In the genomic region with DNA sequence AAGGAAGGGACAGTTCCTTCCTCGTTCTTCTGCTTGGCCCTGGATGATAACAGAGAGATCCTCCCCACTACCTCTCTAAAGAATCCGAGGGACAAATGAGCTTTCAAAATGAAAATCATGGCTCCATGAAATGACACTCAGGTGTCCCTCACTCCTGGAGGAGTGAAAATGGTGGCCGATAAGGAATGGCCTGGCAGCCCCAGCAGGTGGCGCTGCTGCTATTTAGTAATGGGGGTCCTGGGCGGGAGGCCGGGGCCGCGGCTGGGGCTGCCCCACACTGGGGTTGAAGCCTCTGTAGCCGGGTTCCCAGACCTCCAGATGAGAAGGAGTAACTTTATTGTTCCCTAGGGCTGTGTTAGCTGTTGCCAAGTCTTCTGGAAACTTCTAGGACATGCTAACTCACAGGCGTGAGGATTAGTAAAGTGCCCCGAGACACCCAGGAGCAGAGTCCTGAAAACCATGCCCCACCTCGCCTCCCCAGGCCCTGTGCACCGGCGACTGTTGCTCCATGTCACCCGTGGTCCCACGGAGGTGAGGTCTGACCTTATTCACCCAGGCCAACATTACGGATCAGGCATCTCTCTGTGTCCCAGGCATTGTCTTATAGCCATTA, we compare ENCODE assay signal across 8 cellular contexts.
A peak's percentile ranks its signal among the peaks of the same experiment; 100 is the strongest.
DNase-seq lines count a peak whose midpoint lies in the region; ATAC-seq and TF ChIP-seq lines count a peak whose summit lies in the region.

No MANE protein-coding gene starts in this region.

- no peak overlapping the region for H3K4me3 ChIP-seq in AG10803 (ENCODE audit: low read length)

- peak; percentile 38 for DNase-seq in AG10803 (ENCODE audit: low read depth)
- DNase-seq in GM19238 (ENCODE audit: insufficient read length, low spot score) = peak; percentile 73
- DNase-seq in NCI-H1092 treated with DMSO at 0.1 percent for 48 hours (lab: John Stamatoyannopoulos, UW) = peak; percentile 41
- DNase-seq in activated CD4-positive, CD25-positive, alpha-beta regulatory T cell treated with anti-CD3 and anti-CD28 coated beads, Interleukin-2, amount 50 U/mL, for 16 hours (ENCODE audit: low read depth, low spot score) = peak; percentile 36
- peak in 36 of 61 donors; percentile 22 to 75 (median 44) for DNase-seq in caudate nucleus (lab: John Stamatoyannopoulos, UW)
- DNase-seq in kidney tubule cell (ENCODE audit: low spot score) = peak; percentile 72
- DNase-seq in stimulated activated CD4-positive, alpha-beta T cell treated with anti-CD3 and anti-CD28 coated beads, Interleukin-4, amount 100 ng/mL, for 1 hour = peak; percentile 70

- H3K27ac ChIP-seq in caudate nucleus (ENCODE audit: low read depth, low read length) = no peak overlapping the region

- peak; percentile 72 for TF ChIP-seq CTCF in AG10803 (conservative IDR thresholded peaks at IDR 0.05; ENCODE audit: low read length)

- no peak for ATAC-seq in HG03139 (IDR thresholded peaks at IDR 0.05; ENCODE audit: unreplicated experiment)
